ENCODE assay signal across 26 cellular contexts in genomic region chr10:103818765-103819374, GRCh38. TPM values are rescaled to one million over a fixed set of nuclear protein-coding genes. Genes with fewer than 3 reads are reported as not detected.
DNase-seq lines count a peak whose midpoint lies in the region; ATAC-seq, FAIRE-seq and TF ChIP-seq lines count a peak whose summit lies in the region.
"Had no signal": no experiment of that assay in that cellular context is flagged by ENCODE, and none has a peak within 500 bp of the region (broad histone marks: within the 10 kb centered on the region; RNA-seq: fewer than 3 reads in every experiment).

No MANE protein-coding gene starts in this region.

- H3K27me3 ChIP-seq in left ventricle myocardium inferior (ENCODE audit: low read depth) (no peaks in the 10 kb centered on the region), right atrium auricular region (no peaks in the 10 kb centered on the region), H1 (replicated peaks in 1 of 4; ENCODE audit: control insufficient read depth in 3 of 4, extremely low read depth in 1 of 4, insufficient read depth in 3 of 4, low read length in 3 of 4) (no peaks in the 10 kb centered on the region), mucosa of rectum (ENCODE audit: control insufficient read depth in 2 of 2, insufficient read depth in 2 of 2, low read length in 2 of 2) (no peaks in the 10 kb centered on the region)
- H3K27me3 ChIP-seq: esophagus muscularis mucosa, vagina had no signal

- H4K91ac ChIP-seq in H1 (replicated peaks; ENCODE audit: insufficient read length, low read length): no peak overlapping the region

- H2BK5ac ChIP-seq in H1 (ENCODE audit: low read depth, low read length): no peak overlapping the region

- H2BK20ac ChIP-seq in H1 (ENCODE audit: low read length): no peak overlapping the region

- H3K27ac Mint-ChIP-seq in type B pancreatic cell: peak overlapping the region; percentile 55
- H3K27ac Mint-ChIP-seq in naive thymus-derived CD8-positive, alpha-beta T cell: peak overlapping the region in 2 of 10 donors; percentile 7 to 20
- H3K27ac Mint-ChIP-seq: T-helper 1 cell treated with Interleukin-12 subunit alpha and Interleukin-12 subunit beta and Interleukin-4 antibody, amounts not matched to agents 30 μg/mL and 1 μg/mL, for 36 hours had no signal

- no peaks in the 10 kb centered on the region for H3K79me2 ChIP-seq in H1 (ENCODE audit: control insufficient read depth in 1 of 2, insufficient read depth in 2 of 2, low read length in 2 of 2)

- no peaks in the 10 kb centered on the region; the same call in 1 of the 2 replicates for H3K79me1 ChIP-seq in H1 (ENCODE audit: low read depth, low read length)

- no peaks in the 10 kb centered on the region for H3K36me3 Mint-ChIP-seq in type B pancreatic cell
- H3K36me3 Mint-ChIP-seq in naive thymus-derived CD8-positive, alpha-beta T cell: no peaks in the 10 kb centered on the region

- no peaks in the 10 kb centered on the region for H3K9me3 Mint-ChIP-seq in type B pancreatic cell
- H3K9me3 Mint-ChIP-seq in naive thymus-derived CD8-positive, alpha-beta T cell: no peaks in the 10 kb centered on the region
- H3K9me3 Mint-ChIP-seq: activated T-cell treated with anti-CD3 and anti-CD28 coated beads, Interleukin-2, amount 50 U/mL, for 4 hours; T-helper 1 cell treated with Interleukin-12 subunit alpha and Interleukin-12 subunit beta and Interleukin-4 antibody, amounts not matched to agents 30 μg/mL and 1 μg/mL, for 36 hours had no signal

- CTCF ChIA-PET in H1 (lab: Charles Lee; ENCODE audit: partially characterized antibody): interaction anchor here (1.7 kb wide), 1 partner anchor 44 kb away, joined by 6 read pairs; no protein-coding TSS in a partner anchor

- H3K4me2 ChIP-seq in H1 (ENCODE audit: insufficient read depth in 1 of 2, low read depth in 2 of 2, low read length in 2 of 2): no peak overlapping the region

- no peaks in the 10 kb centered on the region for H4K20me1 ChIP-seq in H1 (replicated peaks in 1 of 2; ENCODE audit: control insufficient read depth in 1 of 2, insufficient read depth in 2 of 2, low read length in 2 of 2)

- H3K9me3 ChIP-seq in left ventricle myocardium inferior (replicated peaks) (no peaks in the 10 kb centered on the region), right atrium auricular region (no peaks in the 10 kb centered on the region), H1 (ENCODE audit: insufficient read depth in 2 of 2, low read depth in 1 of 2, low read length in 1 of 2) (no peaks in the 10 kb centered on the region), mucosa of rectum (ENCODE audit: control insufficient read depth in 2 of 2, low read length in 2 of 2) (no peaks in the 10 kb centered on the region)
- H3K9me3 ChIP-seq: esophagus muscularis mucosa, lower lobe of right lung, neutrophil, psoas muscle, vagina had no signal

- H3K36me3 ChIP-seq in left ventricle myocardium inferior (no peaks in the 10 kb centered on the region), right atrium auricular region (no peaks in the 10 kb centered on the region), H1 (ENCODE audit: control insufficient read depth in 2 of 4, insufficient read depth in 4 of 4, low read length in 3 of 4) (no peaks in the 10 kb centered on the region), mucosa of rectum (ENCODE audit: control insufficient read depth in 2 of 2, insufficient read depth in 2 of 2, low read length in 2 of 2) (no peaks in the 10 kb centered on the region)
- H3K36me3 ChIP-seq: esophagus muscularis mucosa, lower lobe of right lung, neutrophil, vagina had no signal

- H4K8ac ChIP-seq in H1 (ENCODE audit: extremely low read depth, insufficient read depth, low read length): no peak overlapping the region

- no peaks in the 10 kb centered on the region for H3K23me2 ChIP-seq in H1 (ENCODE audit: low read depth, low read length)

- no peak overlapping the region for H2BK120ac ChIP-seq in H1 (replicated peaks; ENCODE audit: low read depth, low read length)

- no peak overlapping the region for H2AFZ ChIP-seq in H1 (ENCODE audit: low read length)

- H3K56ac ChIP-seq in H1 (replicated peaks; ENCODE audit: insufficient read length, low read depth, low read length): no peak overlapping the region

- no peak overlapping the region for H2BK12ac ChIP-seq in H1 (ENCODE audit: low read depth, low read length)

- TF ChIP-seq CTCF in left ventricle myocardium inferior (IDR thresholded peaks at IDR 0.05; ENCODE audit: borderline replicate concordance): no peak
- no peak for TF ChIP-seq CTCF in right atrium auricular region (IDR thresholded peaks at IDR 0.05)
- no peak for TF ChIP-seq CTCF in H1 (IDR thresholded peaks at IDR 0.05; ENCODE audit: control extremely low read depth in 1 of 3, insufficient read depth in 1 of 3, low read depth in 1 of 3, low read length in 3 of 3)
- no peak for TF ChIP-seq CTCF in type B pancreatic cell (conservative IDR thresholded peaks at IDR 0.05)

- H3K4me3 ChIP-seq in left ventricle myocardium inferior (no peak overlapping the region), right atrium auricular region (no peak overlapping the region), H1 (ENCODE audit: extremely low read depth in 1 of 4, insufficient read depth in 2 of 4, low read depth in 3 of 4, low read length in 4 of 4) (no peak overlapping the region), mucosa of rectum (ENCODE audit: low read length in 2 of 2) (no peak overlapping the region)
- H3K4me3 ChIP-seq: esophagus muscularis mucosa, GM12878, lower lobe of right lung, psoas muscle, vagina had no signal

- POLR2A ChIA-PET in H1 (lab: Charles Lee; ENCODE audit: partially characterized antibody): interaction anchor here (1.0 to 1.3 kb wide), 3 partner anchors 16 to 20 kb away, joined by 3 to 5 read pairs (median 3); no protein-coding TSS in a partner anchor
- POLR2A ChIA-PET in naive thymus-derived CD8-positive, alpha-beta T cell (lab: Charles Lee): no interaction called here

- intact Hi-C loops in left ventricle myocardium inferior (cut with micrococcal nuclease): no loop called here

- peak overlapping the region; percentile 21 for H3K4me3 Mint-ChIP-seq in type B pancreatic cell
- H3K4me3 Mint-ChIP-seq in naive thymus-derived CD8-positive, alpha-beta T cell: no peak overlapping the region
- H3K4me3 Mint-ChIP-seq: activated T-cell treated with anti-CD3 and anti-CD28 coated beads, Interleukin-2, amount 50 U/mL, for 4 hours; T-helper 1 cell treated with Interleukin-12 subunit alpha and Interleukin-12 subunit beta and Interleukin-4 antibody, amounts not matched to agents 30 μg/mL and 1 μg/mL, for 36 hours had no signal

- FAIRE-seq in H1 (lab: Jason Lieb, UNC): no peak
- FAIRE-seq: colon, frontal cortex, GM12878 had no signal

- no peak for ATAC-seq in HG02623 (IDR thresholded peaks at IDR 0.05; ENCODE audit: unreplicated experiment)
- ATAC-seq in GM21447 (IDR thresholded peaks at IDR 0.05; ENCODE audit: unreplicated experiment): no peak
- no peak for ATAC-seq in naive thymus-derived CD8-positive, alpha-beta T cell
- ATAC-seq: activated T-cell treated with anti-CD3 and anti-CD28 coated beads, Interleukin-2, amount 50 U/mL, for 4 hours; GM12878; HCT116 had no signal

- H3K27ac ChIP-seq in left ventricle myocardium inferior (replicated peaks) (peak overlapping the region; percentile 6), right atrium auricular region (no peak overlapping the region), H1 (ENCODE audit: low read depth, low read length) (no peak overlapping the region), mucosa of rectum (ENCODE audit: low read depth in 2 of 2, low read length in 2 of 2) (peak overlapping the region; percentile 7 to 19)
- H3K27ac ChIP-seq: lower lobe of right lung, neutrophil, psoas muscle, vagina had no signal

- 0 out of 2 replicates have a peak overlapping the region, but pooled peaks have one; percentile 46 for H2BK15ac ChIP-seq in H1 (ENCODE audit: low read length)

- peaks cover 8% of the 10 kb centered on the region for H3K27me3 Mint-ChIP-seq in type B pancreatic cell
- H3K27me3 Mint-ChIP-seq in naive thymus-derived CD8-positive, alpha-beta T cell: peaks cover 7 to 29% (median 16%) of the 10 kb centered on the region in 5 donors

- no peak overlapping the region for H4K5ac ChIP-seq in H1 (ENCODE audit: insufficient read length, low read depth, low read length)

- no peak for TF ChIP-seq POLR2A in H1 (IDR thresholded peaks at IDR 0.05; ENCODE audit: control extremely low read depth in 1 of 2, low read depth in 2 of 2, low read length in 2 of 2)

- H3K14ac ChIP-seq in H1 (ENCODE audit: insufficient read length): no peak overlapping the region

- H3K9ac ChIP-seq in H1 (replicated peaks in 1 of 4; ENCODE audit: extremely low read depth in 1 of 4, low read depth in 3 of 4, low read length in 3 of 4) (no peak overlapping the region), mucosa of rectum (ENCODE audit: low read depth in 1 of 2, low read length in 2 of 2) (peak overlapping the region in 1 of 2 donors; percentile 15)

- peaks cover 45% of the 10 kb centered on the region for H3K4me1 Mint-ChIP-seq in type B pancreatic cell (ENCODE audit: unreplicated experiment)
- no peaks in the 10 kb centered on the region for H3K4me1 Mint-ChIP-seq in naive thymus-derived CD8-positive, alpha-beta T cell

- no peak overlapping the region for H3K23ac ChIP-seq in H1 (ENCODE audit: insufficient read length)

- H3K18ac ChIP-seq in H1 (ENCODE audit: extremely low read depth, low read length): no peak overlapping the region

- H2AK5ac ChIP-seq in H1 (ENCODE audit: low read depth, low read length): peak overlapping the region; percentile 90; the same call in 1 of the 2 replicates

- H3K4me1 ChIP-seq in left ventricle myocardium inferior (peaks cover 80% of the 10 kb centered on the region), right atrium auricular region (peaks cover 0 to 24% of the 10 kb centered on the region in 2 donors), H1 (replicated peaks in 1 of 4; ENCODE audit: control insufficient read depth in 3 of 4, insufficient read depth in 4 of 4, low read length in 3 of 4) (peaks cover 0 to 4% (median under 1%) of the 10 kb centered on the region in 4 experiments; a peak in 4 of 7 replicates), mucosa of rectum (ENCODE audit: control insufficient read depth in 2 of 2, insufficient read depth in 2 of 2, low read length in 2 of 2) (peaks cover 22 to 32% of the 10 kb centered on the region in 2 donors)

- no peak for TF ChIP-seq RAD21 in H1 (IDR thresholded peaks at IDR 0.05 in 1 of 2, conservative IDR thresholded peaks at IDR 0.05 in 1 of 2; ENCODE audit: low read depth in 2 of 2, low read length in 2 of 2)

- TF ChIP-seq EP300 in H1 (IDR thresholded peaks at IDR 0.05; ENCODE audit: borderline replicate concordance in 1 of 2, low read depth in 2 of 2, low read length in 2 of 2): no peak

- DNase-seq in left ventricle myocardium inferior (no peak), right atrium auricular region (ENCODE audit: low spot score) (no peak), H1 (ENCODE audit: low read depth in 1 of 2, low spot score in 2 of 2) (no peak), type B pancreatic cell (ENCODE audit: extremely low spot score, unreplicated experiment) (no peak)
- DNase-seq in naive thymus-derived CD8-positive, alpha-beta T cell: no peak
- DNase-seq: activated CD4-positive, alpha-beta T cell treated with anti-CD3 and anti-CD28 coated beads for 48 hours; activated naive CD4-positive, alpha-beta T cell; activated T-cell treated with anti-CD3 and anti-CD28 coated beads, Interleukin-2, amount 50 U/mL, for 4 hours; effector CD8-positive, alpha-beta T cell; KBM-7; lower lobe of right lung; NCI-H1436; NCI-H524 treated with DMSO at 0.1 percent for 48 hours; substantia nigra had no signal

- 96% methylated on average over 6 of the region's 6 CpGs; no CpG with 5 or more reads in 1 of the 2 experiments for WGBS in H1 (ENCODE audit: extremely low coverage in 1 of 2, insufficient coverage in 1 of 2, insufficient read length in 1 of 2, insufficient replicate concordance in 2 of 2, low coverage in 1 of 2, low lambda C conversion rate in 2 of 2, missing lambda C conversion rate in 1 of 2), 2 experiments

- no peak overlapping the region for H3K4ac ChIP-seq in H1 (replicated peaks; ENCODE audit: insufficient read length, low read depth, low read length)

RNA-seq across cellular contexts. Expression of gene SH3PXD2A, which starts 36.5 kb away (rescaled TPM):
- total RNA-seq in left ventricle myocardium inferior (34.4 TPM), right atrium auricular region (10 to 100 TPM; 14.6 to 18.2 TPM), type B pancreatic cell (ENCODE audit: low replicate concordance) (22.3 and 38.6 TPM in 2 replicates)
- 15.3 and 16.3 TPM in 2 replicates for total RNA-seq in H1 (2021; fragmentation: NEBNext Ultra II Directional; extraction: Animal tissue kit (Norgen Biotek cat#: 25700))
- polyA plus RNA-seq in H1 (2011; rRNA removed): 5.4 and 7.9 TPM in 2 replicates
- 8.8 TPM for polyA plus RNA-seq in H1 (2011; cell fraction: cytosol; rRNA removed)
- 18.7 TPM for polyA plus RNA-seq in H1 (2011; cell fraction: nucleus; rRNA removed)
- polyA plus RNA-seq in H1 (2012, experiment 1 of 2): 7.5 to 10.9 TPM (median 9.6 TPM) in 4 replicates
- polyA plus RNA-seq in H1 (2012, experiment 2 of 2): 5.7 TPM
- 6.2 TPM for polyA plus RNA-seq in H1 (2013, experiment 1 of 2)
- 6.0 TPM for polyA plus RNA-seq in H1 (2013, experiment 2 of 2)
- polyA minus RNA-seq in H1 (2011; rRNA and poly(A)+ RNA removed): 5.6 TPM in 2 replicates
- 7.1 TPM for polyA minus RNA-seq in H1 (2011; cell fraction: cytosol; rRNA and poly(A)+ RNA removed)
- 4.9 TPM for polyA minus RNA-seq in H1 (2011; cell fraction: nucleus; rRNA and poly(A)+ RNA removed)
- 10 to 100 TPM; 21.5 to 22.4 TPM for total RNA-seq in naive thymus-derived CD8-positive, alpha-beta T cell
- polyA plus RNA-seq in naive thymus-derived CD8-positive, alpha-beta T cell: under 1 TPM; 0.09 to 0.50 (median 0.29) TPM

Comparison
In these comparisons a context has a peak if more than half of its experiments do, and no peak if none do; other contexts are left out.
1. H3K27ac ChIP-seq: peak in left ventricle myocardium inferior (single experiment) and mucosa of rectum (2 of 2); none in right atrium auricular region (0 of 2) and H1 (single experiment).